8 cellular contexts compared by ENCODE assay signal in the genomic region with DNA sequence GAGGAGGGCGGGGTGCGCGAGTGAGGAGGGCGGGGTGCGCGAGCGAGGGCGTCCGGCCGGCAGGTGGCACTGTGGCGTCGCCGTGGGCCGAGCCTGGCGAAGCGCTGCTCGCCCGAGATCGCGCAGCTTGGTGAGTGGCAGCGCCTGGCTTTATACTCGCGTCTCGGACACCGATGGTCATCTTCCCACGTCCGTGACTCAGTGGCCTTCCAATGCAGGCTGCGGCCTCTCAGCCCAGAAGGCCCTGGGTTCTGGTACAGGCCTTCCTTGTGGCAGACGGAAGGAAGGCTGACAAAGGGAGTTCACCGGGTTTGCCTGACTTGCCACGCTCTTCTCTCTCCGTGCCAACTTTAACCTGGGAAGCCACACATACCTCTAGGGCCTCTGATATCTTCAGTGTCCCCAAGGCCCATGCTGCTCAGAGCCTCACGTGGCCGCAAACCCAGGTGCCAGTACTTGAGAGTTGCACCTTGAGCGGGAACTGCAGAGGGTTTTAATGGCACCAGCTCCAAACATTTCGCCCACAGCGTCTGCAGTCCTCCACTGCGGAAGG.
DNase-seq lines count a peak whose midpoint lies in the region; ATAC-seq and TF ChIP-seq lines count a peak whose summit lies in the region.

No MANE protein-coding gene starts in this region.

- H3K27me3 ChIP-seq in psoas muscle (ENCODE audit: insufficient read depth in 3 of 3, low read length in 2 of 3) = no peaks in the 10 kb centered on the region

- H3K36me3 ChIP-seq in psoas muscle (ENCODE audit: insufficient read depth in 1 of 2, low read depth in 1 of 2) = no peaks in the 10 kb centered on the region

- no peaks in the 10 kb centered on the region for H3K4me1 ChIP-seq in psoas muscle

- peak; percentile 84 for DNase-seq in CD1c-positive myeloid dendritic cell (ENCODE audit: extremely low spot score)
- peak; percentile 37 for DNase-seq in SW480 (ENCODE audit: low spot score)
- peak; percentile 60 for DNase-seq in amniotic epithelial cell (ENCODE audit: low read depth)
- DNase-seq in left cardiac atrium = peak; percentile 76
- DNase-seq in psoas muscle = peak; percentile 76 to 93
- peak; percentile 88 for DNase-seq in ureter (ENCODE audit: low spot score)

- intact Hi-C loops in left cardiac atrium (cut with DNase I) = loop anchor here in 1 of 2 donors (2.0 kb wide), 1 partner anchor 412 kb away; a partner anchor contains a TSS
- intact Hi-C loops in psoas muscle (cut with DNase I) = loop anchor here in 1 of 2 donors (2.0 to 10.0 kb wide), 4 partner anchors 54 to 410 kb away; no protein-coding TSS in a partner anchor

- H3K4me3 ChIP-seq in psoas muscle = peak overlapping the region; percentile 68

- ATAC-seq in GM19351 (IDR thresholded peaks at IDR 0.05; ENCODE audit: unreplicated experiment) = peak; percentile 96
- peak; percentile 82 for ATAC-seq in HG03469 (IDR thresholded peaks at IDR 0.05; ENCODE audit: unreplicated experiment)
- ATAC-seq in left cardiac atrium = peak; percentile 93
- peak; percentile 88 to 98 (median 97) for ATAC-seq in psoas muscle

- 6 to 19% (median 17%) methylated on average over 20 to 37 of the region's 38 CpGs for WGBS in psoas muscle, 3 donors

- peak overlapping the region; percentile 66 for H3K27ac ChIP-seq in psoas muscle

- TF ChIP-seq CTCF in psoas muscle (IDR thresholded peaks at IDR 0.05) = peak; percentile 68

- H3K9me3 ChIP-seq in psoas muscle = no peaks in the 10 kb centered on the region

Comparison
In these comparisons a context has a peak if more than half of its experiments do, and no peak if none do; other contexts are left out.
1. Peak in every context shown above with its lines: DNase-seq, ATAC-seq, H3K4me3 ChIP-seq and H3K27ac ChIP-seq.
2. DNase-seq: peak in every context shown above with its lines; median percentile 88 in ureter; 84 in psoas muscle; 84 in CD1c-positive myeloid dendritic cell; 76 in left cardiac atrium; 60 in amniotic epithelial cell; 37 in SW480.